9 cellular contexts compared by ENCODE assay signal in the genomic region with DNA sequence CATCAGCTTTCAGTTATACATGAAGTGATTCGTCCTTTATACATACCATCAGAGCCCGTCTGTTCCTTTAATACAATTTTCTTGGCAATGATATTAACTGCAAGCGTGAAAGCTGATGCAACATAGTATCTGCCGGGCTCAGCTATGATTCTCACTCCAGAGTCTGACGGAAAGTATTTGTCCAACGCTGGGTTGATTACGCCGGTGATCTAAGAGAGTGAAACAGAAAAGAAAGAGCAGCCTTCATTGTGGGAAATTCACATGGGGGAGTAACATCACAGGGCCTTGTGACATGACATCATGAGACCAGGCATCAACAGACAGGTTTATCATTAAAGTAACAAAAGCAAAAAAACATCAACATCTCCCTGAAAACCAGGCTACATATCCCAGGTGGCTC.
"Had no signal": no experiment of that assay in that cellular context is flagged by ENCODE, and none has a peak within 500 bp of the region (broad histone marks: within the 10 kb centered on the region; RNA-seq: fewer than 3 reads in every experiment).

No MANE protein-coding gene starts in this region.

- H3K27ac Mint-ChIP-seq: stimulated activated memory B cell treated with anti-CD40 and anti-IgM and Interleukin-4, amounts not matched to agents 10 μg/mL and 1 μg/mL and 100 μg/mL, for 72 hours; WTC11 had no signal

- H3K27ac ChIP-seq: ovary, suprapubic skin, upper lobe of left lung had no signal

- H3K4me3 Mint-ChIP-seq: stimulated activated memory B cell treated with anti-CD40 and anti-IgM and Interleukin-4, amounts not matched to agents 10 μg/mL and 1 μg/mL and 100 μg/mL, for 72 hours; WTC11 had no signal

- H3K9me3 Mint-ChIP-seq: stimulated activated memory B cell treated with anti-CD40 and anti-IgM and Interleukin-4, amounts not matched to agents 10 μg/mL and 1 μg/mL and 100 μg/mL, for 72 hours; WTC11 had no signal

- DNase-seq: activated CD8-positive, alpha-beta memory T cell treated with anti-CD3 and anti-CD28 coated beads for 24 hours; aorta; ovary; SK-N-SH; stimulated activated CD4-positive, alpha-beta T cell treated with anti-CD3 and anti-CD28 coated beads, Interleukin-12 subunit alpha, Interleukin-12 subunit beta, amount 100 ng/mL, for 4 hours; upper lobe of left lung had no signal

- H3K9me3 ChIP-seq: ovary, SK-N-SH, suprapubic skin, upper lobe of left lung had no signal

- H3K4me3 ChIP-seq: ovary, suprapubic skin, upper lobe of left lung had no signal

- H3K27me3 Mint-ChIP-seq: stimulated activated memory B cell treated with anti-CD40 and anti-IgM and Interleukin-4, amounts not matched to agents 10 μg/mL and 1 μg/mL and 100 μg/mL, for 72 hours had no signal

- H3K27me3 ChIP-seq: ovary, suprapubic skin, upper lobe of left lung had no signal

- H3K36me3 ChIP-seq: ovary had no signal
